ENCODE assay signal across 13 cellular contexts in the genomic region with DNA sequence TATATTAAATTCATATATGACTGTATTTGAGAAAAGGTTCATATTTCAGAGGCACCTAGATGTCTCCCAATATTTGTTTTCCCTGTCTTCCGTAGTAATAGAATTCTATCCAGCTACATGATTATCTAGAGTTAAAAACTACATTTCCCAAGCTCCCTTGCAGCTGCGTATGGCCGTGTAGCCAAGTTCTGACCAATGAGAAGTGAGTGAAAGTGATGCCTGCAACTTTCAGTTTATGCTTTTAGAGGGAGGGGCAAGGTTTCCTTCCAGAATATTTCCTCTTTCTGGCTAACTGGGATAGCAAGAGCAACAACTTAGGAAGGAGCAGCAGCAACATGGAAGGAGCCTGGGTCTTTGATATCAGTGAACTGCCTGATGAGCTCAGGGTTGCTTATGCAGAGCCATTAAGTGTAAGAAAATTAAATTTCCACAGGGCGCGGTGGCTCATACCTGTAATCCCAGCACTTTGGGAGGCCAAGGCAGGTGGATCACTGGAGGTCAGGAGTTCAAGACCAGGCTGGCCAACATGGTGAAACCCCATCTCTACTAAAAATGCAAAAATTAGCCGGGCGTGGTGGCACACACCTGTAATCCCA. TPM values are rescaled to one million over a fixed set of nuclear protein-coding genes. Genes with fewer than 3 reads are reported as not detected.
DNase-seq lines count a peak whose midpoint lies in the region; ATAC-seq lines count a peak whose summit lies in the region.
"Had no signal": no experiment of that assay in that cellular context is flagged by ENCODE, and none has a peak within 500 bp of the region (broad histone marks: within the 10 kb centered on the region; RNA-seq: fewer than 3 reads in every experiment).

No MANE protein-coding gene starts in this region.

- DNase-seq in Caki2 (ENCODE audit: low read depth) (peak; percentile 48), LHCN-M2 (ENCODE audit: low read depth) (peak; percentile 17), astrocyte of the hippocampus (ENCODE audit: low read depth, low spot score) (peak; percentile 12), iris pigment epithelial cell (ENCODE audit: low read depth) (peak; percentile 53), superior temporal gyrus (ENCODE audit: extremely low spot score) (no peak), NCI-H128 (lab: John Stamatoyannopoulos, UW; ENCODE audit: unreplicated experiment) (no peak)
- DNase-seq: activated naive CD8-positive, alpha-beta T cell treated with anti-CD3 and anti-CD28 coated beads, Interleukin-2, amount 50 U/mL, for 24 hours; esophagus squamous epithelium; natural killer cell; NCI-H526 treated with DMSO at 0.1 percent for 48 hours; tibial artery had no signal

- in situ Hi-C loops in Caki2 (cut with HindIII; ENCODE audit: low pct_unique_long_range_greater_than_20kb, low sequenced_read_pairs), result no loop called here

- ATAC-seq in GM21825 (IDR thresholded peaks at IDR 0.05; ENCODE audit: unreplicated experiment) (no peak), HG02763 (IDR thresholded peaks at IDR 0.05; ENCODE audit: unreplicated experiment) (no peak)
- ATAC-seq: activated naive CD8-positive, alpha-beta T cell treated with anti-CD3 and anti-CD28 coated beads, Interleukin-2, amount 50 U/mL, for 24 hours; natural killer cell had no signal

RNA-seq across cellular contexts. Expression of a gene that starts 23.2 kb away (rescaled TPM):
- total RNA-seq in Caki2 (2014; rRNA removed; shearing (Covaris generic); ENCODE audit: low replicate concordance), result not detected in 2 replicates
- total RNA-seq in LHCN-M2 (2014; rRNA removed), result not detected in 2 replicates
- polyA plus RNA-seq in LHCN-M2 (2012), result not detected
- total RNA-seq: esophagus squamous epithelium, natural killer cell had no signal

RNA-seq across cellular contexts. Expression of a gene that starts 49.2 kb away (rescaled TPM):
- not detected in 2 replicates for total RNA-seq in Caki2 (2014; rRNA removed; shearing (Covaris generic); ENCODE audit: low replicate concordance)
- total RNA-seq in LHCN-M2 (2014; rRNA removed), result not detected in 2 replicates
- polyA plus RNA-seq in LHCN-M2 (2012), result 0.06 TPM

Comparison
In these comparisons a context has a peak if more than half of its experiments do, and no peak if none do; other contexts are left out.
1. DNase-seq: peak in Caki2 (single experiment), LHCN-M2 (single experiment), astrocyte of the hippocampus (single experiment) and iris pigment epithelial cell (single experiment); none in superior temporal gyrus (single experiment) and NCI-H128 (single experiment).